Comparison of ENCODE assay signal across 1 cellular context in the genomic region with DNA sequence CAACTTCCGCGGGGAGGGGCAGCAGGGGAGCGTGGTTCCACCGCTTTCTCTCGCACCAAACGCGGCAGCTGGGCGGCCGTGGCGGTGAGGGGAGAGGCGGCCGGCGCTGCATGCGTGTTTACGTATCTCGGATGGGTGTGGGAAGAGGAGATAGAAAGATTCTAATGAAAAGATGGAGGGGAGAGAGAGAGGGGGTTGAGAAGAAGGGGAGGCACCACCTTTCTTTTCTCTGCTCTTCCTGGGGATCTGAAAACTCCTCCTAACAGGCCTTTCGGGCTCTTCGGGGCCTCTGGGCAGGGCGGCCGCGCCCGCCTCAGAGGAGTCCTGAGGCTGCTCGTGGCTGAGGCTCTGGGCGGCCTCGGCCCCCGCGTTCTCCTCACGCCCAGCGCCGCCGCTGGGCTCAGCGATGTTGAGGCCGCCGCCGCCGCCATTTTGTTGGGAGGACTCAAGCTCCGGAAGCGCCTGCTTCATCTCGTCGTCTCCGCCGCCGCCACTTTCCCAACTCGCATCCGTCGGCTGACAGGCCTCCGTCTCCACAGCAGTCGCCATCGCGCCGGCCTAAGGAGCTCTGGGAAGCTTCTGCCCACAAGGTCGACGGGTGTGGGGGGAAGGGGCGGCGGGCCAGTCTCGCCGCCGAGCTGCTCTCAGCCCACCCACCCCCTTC.
TF ChIP-seq lines count a peak whose summit lies in the region.

No MANE protein-coding gene starts in this region.

TF ChIP-seq in HepG2, 621 proteins besides CTCF, POLR2A, EP300 and RAD21 (continued from another document and continues in another):
- no peak for TF ChIP-seq ZNF318 (CRISPR knock-in tag; IDR thresholded peaks at IDR 0.05)
- TF ChIP-seq, protein P1, sequence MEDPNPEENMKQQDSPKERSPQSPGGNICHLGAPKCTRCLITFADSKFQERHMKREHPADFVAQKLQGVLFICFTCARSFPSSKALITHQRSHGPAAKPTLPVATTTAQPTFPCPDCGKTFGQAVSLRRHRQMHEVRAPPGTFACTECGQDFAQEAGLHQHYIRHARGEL (CRISPR knock-in tag; IDR thresholded peaks at IDR 0.05) = no peak
- no peak for TF ChIP-seq IRF1 (CRISPR knock-in tag; IDR thresholded peaks at IDR 0.05; ENCODE audit: low read depth)
- TF ChIP-seq ZNF609 (CRISPR knock-in tag; IDR thresholded peaks at IDR 0.05; ENCODE audit: borderline replicate concordance) = 0 out of 2 replicates have a peak, but pooled peaks have one; percentile 16
- TF ChIP-seq ZNF605 (CRISPR knock-in tag; IDR thresholded peaks at IDR 0.05) = peak; percentile 16; the same call in 1 of the 2 replicates
- TF ChIP-seq TP53 (CRISPR knock-in tag; conservative IDR thresholded peaks at IDR 0.05) = no peak
- TF ChIP-seq CENPT (CRISPR knock-in tag; IDR thresholded peaks at IDR 0.05; ENCODE audit: low read depth) = no peak
- no peak for TF ChIP-seq ZNF562 (CRISPR knock-in tag; IDR thresholded peaks at IDR 0.05; ENCODE audit: borderline replicate concordance)
- TF ChIP-seq AHR (CRISPR knock-in tag; IDR thresholded peaks at IDR 0.05) = no peak
- TF ChIP-seq, protein P2, sequence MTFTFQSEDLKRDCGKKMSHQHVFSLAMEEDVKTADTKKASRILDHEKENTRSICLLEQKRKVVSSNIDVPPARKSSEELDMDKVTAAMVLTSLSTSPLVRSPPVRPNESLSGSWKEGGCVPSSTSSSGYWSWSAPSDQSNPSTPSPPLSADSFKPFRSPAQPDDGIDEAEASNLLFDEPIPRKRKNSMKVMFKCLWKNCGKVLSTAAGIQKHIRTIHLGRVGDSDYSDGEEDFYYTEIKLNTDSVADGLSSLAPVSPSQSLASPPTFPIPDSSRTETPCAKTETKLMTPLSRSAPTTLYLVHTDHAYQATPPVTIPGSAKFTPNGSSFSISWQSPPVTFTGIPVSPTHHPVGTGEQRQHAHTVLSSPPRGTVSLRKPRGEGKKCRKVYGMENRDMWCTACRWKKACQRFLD (CRISPR knock-in tag; IDR thresholded peaks at IDR 0.05; ENCODE audit: borderline replicate concordance) = peak; percentile 48; the same call in 1 of the 2 replicates
- TF ChIP-seq DMAP1 (CRISPR knock-in tag; IDR thresholded peaks at IDR 0.05) = peak; percentile 91
- no peak for TF ChIP-seq TBP (CRISPR knock-in tag; IDR thresholded peaks at IDR 0.05)
- TF ChIP-seq HNRNPLL (IDR thresholded peaks at IDR 0.05; ENCODE audit: low read depth, low read length, poor library complexity, severe bottlenecking) = peak; percentile 66
- TF ChIP-seq, protein P3, sequence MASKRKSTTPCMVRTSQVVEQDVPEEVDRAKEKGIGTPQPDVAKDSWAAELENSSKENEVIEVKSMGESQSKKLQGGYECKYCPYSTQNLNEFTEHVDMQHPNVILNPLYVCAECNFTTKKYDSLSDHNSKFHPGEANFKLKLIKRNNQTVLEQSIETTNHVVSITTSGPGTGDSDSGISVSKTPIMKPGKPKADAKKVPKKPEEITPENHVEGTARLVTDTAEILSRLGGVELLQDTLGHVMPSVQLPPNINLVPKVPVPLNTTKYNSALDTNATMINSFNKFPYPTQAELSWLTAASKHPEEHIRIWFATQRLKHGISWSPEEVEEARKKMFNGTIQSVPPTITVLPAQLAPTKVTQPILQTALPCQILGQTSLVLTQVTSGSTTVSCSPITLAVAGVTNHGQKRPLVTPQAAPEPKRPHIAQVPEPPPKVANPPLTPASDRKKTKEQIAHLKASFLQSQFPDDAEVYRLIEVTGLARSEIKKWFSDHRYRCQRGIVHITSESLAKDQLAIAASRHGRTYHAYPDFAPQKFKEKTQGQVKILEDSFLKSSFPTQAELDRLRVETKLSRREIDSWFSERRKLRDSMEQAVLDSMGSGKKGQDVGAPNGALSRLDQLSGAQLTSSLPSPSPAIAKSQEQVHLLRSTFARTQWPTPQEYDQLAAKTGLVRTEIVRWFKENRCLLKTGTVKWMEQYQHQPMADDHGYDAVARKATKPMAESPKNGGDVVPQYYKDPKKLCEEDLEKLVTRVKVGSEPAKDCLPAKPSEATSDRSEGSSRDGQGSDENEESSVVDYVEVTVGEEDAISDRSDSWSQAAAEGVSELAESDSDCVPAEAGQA (IDR thresholded peaks at IDR 0.05; ENCODE audit: low read depth) = peak; percentile 14; the same call in 1 of the 2 replicates
- TF ChIP-seq, protein P3 (CRISPR knock-in tag; IDR thresholded peaks at IDR 0.05; ENCODE audit: borderline replicate concordance) = no peak; the same call in 1 of the 2 replicates
- peak; percentile 51; the same call in 1 of the 2 replicates for TF ChIP-seq ZNF543 (CRISPR knock-in tag; IDR thresholded peaks at IDR 0.05)
- peak; percentile 81 for TF ChIP-seq ZFY (CRISPR knock-in tag; IDR thresholded peaks at IDR 0.05)
- TF ChIP-seq, protein P4, sequence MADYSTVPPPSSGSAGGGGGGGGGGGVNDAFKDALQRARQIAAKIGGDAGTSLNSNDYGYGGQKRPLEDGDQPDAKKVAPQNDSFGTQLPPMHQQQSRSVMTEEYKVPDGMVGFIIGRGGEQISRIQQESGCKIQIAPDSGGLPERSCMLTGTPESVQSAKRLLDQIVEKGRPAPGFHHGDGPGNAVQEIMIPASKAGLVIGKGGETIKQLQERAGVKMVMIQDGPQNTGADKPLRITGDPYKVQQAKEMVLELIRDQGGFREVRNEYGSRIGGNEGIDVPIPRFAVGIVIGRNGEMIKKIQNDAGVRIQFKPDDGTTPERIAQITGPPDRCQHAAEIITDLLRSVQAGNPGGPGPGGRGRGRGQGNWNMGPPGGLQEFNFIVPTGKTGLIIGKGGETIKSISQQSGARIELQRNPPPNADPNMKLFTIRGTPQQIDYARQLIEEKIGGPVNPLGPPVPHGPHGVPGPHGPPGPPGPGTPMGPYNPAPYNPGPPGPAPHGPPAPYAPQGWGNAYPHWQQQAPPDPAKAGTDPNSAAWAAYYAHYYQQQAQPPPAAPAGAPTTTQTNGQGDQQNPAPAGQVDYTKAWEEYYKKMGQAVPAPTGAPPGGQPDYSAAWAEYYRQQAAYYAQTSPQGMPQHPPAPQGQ (CRISPR knock-in tag; IDR thresholded peaks at IDR 0.05; ENCODE audit: borderline replicate concordance) = no peak
- TF ChIP-seq ZUFSP (CRISPR knock-in tag; IDR thresholded peaks at IDR 0.05; ENCODE audit: borderline replicate concordance) = no peak; the same call in 1 of the 2 replicates
- no peak for TF ChIP-seq MTF2 (CRISPR knock-in tag; IDR thresholded peaks at IDR 0.05; ENCODE audit: borderline replicate concordance)
- no peak for TF ChIP-seq ZNF615 (CRISPR knock-in tag; IDR thresholded peaks at IDR 0.05; ENCODE audit: borderline replicate concordance)
